ENCODE assay signal across 1 cellular context in genomic region chr6:66897576-66897975, GRCh38.
TF ChIP-seq lines count a peak whose summit lies in the region.

No MANE protein-coding gene starts in this region.

TF ChIP-seq in GM23338, 12 proteins besides CTCF, POLR2A, EP300 and RAD21 (continued from another document):
- no peak for TF ChIP-seq ETS1 (IDR thresholded peaks at IDR 0.05)
- TF ChIP-seq EZH2phosphoT487 (IDR thresholded peaks at IDR 0.05; ENCODE audit: unreplicated experiment), result no peak
- no peak for TF ChIP-seq CREB1 (CRISPR knock-in tag; IDR thresholded peaks at IDR 0.05; ENCODE audit: low read depth)
- TF ChIP-seq REST (IDR thresholded peaks at IDR 0.05; ENCODE audit: unreplicated experiment), result no peak
- TF ChIP-seq NANOG (IDR thresholded peaks at IDR 0.05; ENCODE audit: borderline replicate concordance), result no peak
- TF ChIP-seq ZNF114 (CRISPR knock-in tag; IDR thresholded peaks at IDR 0.05), result no peak
- TF ChIP-seq EZH2 (IDR thresholded peaks at IDR 0.05; ENCODE audit: low read depth, unreplicated experiment), result no peak
- TF ChIP-seq STAT1 (IDR thresholded peaks at IDR 0.05; ENCODE audit: unreplicated experiment), result no peak
- TF ChIP-seq JUNB (IDR thresholded peaks at IDR 0.05; ENCODE audit: unreplicated experiment), result no peak
- TF ChIP-seq POLR2AphosphoS5 (IDR thresholded peaks at IDR 0.05; ENCODE audit: low read depth), result no peak
